1 cellular context compared by ENCODE assay signal in genomic region chr2:208311954-208312353, GRCh38.
A peak's percentile ranks its signal among the peaks of the same experiment; 100 is the strongest.
TF ChIP-seq lines count a peak whose summit lies in the region.

No MANE protein-coding gene starts in this region.

TF ChIP-seq in GM12878, 131 proteins besides CTCF, POLR2A, EP300 and RAD21 (continued from another document and continues in another):
- no peak for TF ChIP-seq REST (IDR thresholded peaks at IDR 0.05; ENCODE audit: low read depth, low read length)
- peak; percentile 95 for TF ChIP-seq E2F4 (IDR thresholded peaks at IDR 0.05; ENCODE audit: low read depth, low read length)
- TF ChIP-seq CREB1 (IDR thresholded peaks at IDR 0.05; ENCODE audit: low read depth), result no peak
- no peak for TF ChIP-seq ZBED1 (IDR thresholded peaks at IDR 0.05; ENCODE audit: borderline replicate concordance)
- TF ChIP-seq SUZ12 (IDR thresholded peaks at IDR 0.05; ENCODE audit: unreplicated experiment), result no peak
- no peak for TF ChIP-seq HDGF (IDR thresholded peaks at IDR 0.05)
- TF ChIP-seq ZBTB4 (CRISPR knock-in tag; IDR thresholded peaks at IDR 0.05), result no peak
- TF ChIP-seq BCLAF1 (IDR thresholded peaks at IDR 0.05), result no peak
- no peak for TF ChIP-seq EED (IDR thresholded peaks at IDR 0.05; ENCODE audit: low read depth)
- peak; percentile 16; the same call in 1 of the 2 replicates for TF ChIP-seq MTA2 (IDR thresholded peaks at IDR 0.05; ENCODE audit: low read depth)
- TF ChIP-seq NR2F1 (conservative IDR thresholded peaks at IDR 0.05), result no peak
- no peak for TF ChIP-seq CEBPB (IDR thresholded peaks at IDR 0.05; ENCODE audit: borderline replicate concordance in 1 of 2, low read depth in 2 of 2, low read length in 2 of 2)
- TF ChIP-seq RBBP5 (conservative IDR thresholded peaks at IDR 0.05), result no peak
- TF ChIP-seq RB1 (IDR thresholded peaks at IDR 0.05; ENCODE audit: borderline replicate concordance), result no peak
- no peak for TF ChIP-seq NFXL1 (IDR thresholded peaks at IDR 0.05; ENCODE audit: borderline replicate concordance)
- no peak for TF ChIP-seq ZNF384 (IDR thresholded peaks at IDR 0.05; ENCODE audit: borderline replicate concordance, low read depth, low read length)
- TF ChIP-seq SREBF1 (IDR thresholded peaks at IDR 0.05; ENCODE audit: low read length), result no peak
- no peak for TF ChIP-seq BACH1 (IDR thresholded peaks at IDR 0.05; ENCODE audit: borderline replicate concordance)
- no peak for TF ChIP-seq IRF5 (IDR thresholded peaks at IDR 0.05; ENCODE audit: borderline replicate concordance)
- no peak for TF ChIP-seq ETV6 (conservative IDR thresholded peaks at IDR 0.05 in 1 of 2, IDR thresholded peaks at IDR 0.05 in 1 of 2; ENCODE audit: borderline replicate concordance in 1 of 2, low read depth in 1 of 2)
- no peak for TF ChIP-seq CEBPZ (IDR thresholded peaks at IDR 0.05; ENCODE audit: low read depth, low read length)
- TF ChIP-seq SMAD5 (IDR thresholded peaks at IDR 0.05; ENCODE audit: low read depth), result no peak
- TF ChIP-seq FOXM1 (IDR thresholded peaks at IDR 0.05; ENCODE audit: low read depth, low read length), result no peak
- TF ChIP-seq KLF5 (IDR thresholded peaks at IDR 0.05; ENCODE audit: partially characterized antibody), result no peak
- no peak for TF ChIP-seq RAD51 (IDR thresholded peaks at IDR 0.05)
- TF ChIP-seq HDAC2 (IDR thresholded peaks at IDR 0.05), result no peak
- TF ChIP-seq NRF1 (conservative IDR thresholded peaks at IDR 0.05; ENCODE audit: low read depth, low read length), result no peak
- peak; percentile 42 for TF ChIP-seq SMAD1 (IDR thresholded peaks at IDR 0.05; ENCODE audit: low read depth, partially characterized antibody)
- TF ChIP-seq PKNOX1 (IDR thresholded peaks at IDR 0.05), result peak; percentile 47; the same call in 1 of the 2 replicates
- no peak for TF ChIP-seq RELA (IDR thresholded peaks at IDR 0.05; ENCODE audit: borderline replicate concordance, partially characterized antibody)
- TF ChIP-seq ZNF24 (IDR thresholded peaks at IDR 0.05), result no peak
- TF ChIP-seq ZNF687 (IDR thresholded peaks at IDR 0.05), result no peak
- no peak for TF ChIP-seq SMARCA5 (IDR thresholded peaks at IDR 0.05)
- no peak for TF ChIP-seq BRCA1 (IDR thresholded peaks at IDR 0.05; ENCODE audit: low read depth, low read length)
- no peak for TF ChIP-seq E4F1 (IDR thresholded peaks at IDR 0.05; ENCODE audit: borderline replicate concordance, partially characterized antibody)
